Comparison of ENCODE assay signal across 11 cellular contexts in the genomic region with DNA sequence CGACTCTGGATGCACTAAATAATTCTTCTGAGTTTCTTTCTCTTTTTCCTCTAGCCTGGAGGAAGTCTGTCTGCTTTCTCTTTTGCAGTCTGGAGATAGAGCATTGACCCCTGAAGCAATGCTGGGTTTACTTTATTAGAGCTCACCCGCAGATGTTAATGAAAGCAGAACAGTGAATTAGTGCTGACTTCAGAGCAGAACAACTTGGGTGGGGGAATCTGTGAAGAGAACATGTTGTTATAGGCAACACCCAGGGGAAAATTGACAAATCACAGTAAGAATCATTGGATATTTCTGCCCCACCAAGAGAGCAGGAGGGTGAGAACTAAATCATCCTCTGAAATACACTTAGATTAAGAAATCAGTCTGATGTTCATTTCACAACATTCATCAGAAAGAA.
DNase-seq lines count a peak whose midpoint lies in the region; ATAC-seq, FAIRE-seq and TF ChIP-seq lines count a peak whose summit lies in the region.
"Had no signal": no experiment of that assay in that cellular context is flagged by ENCODE, and none has a peak within 500 bp of the region (broad histone marks: within the 10 kb centered on the region; RNA-seq: fewer than 3 reads in every experiment).

No MANE protein-coding gene starts in this region.

- ATAC-seq in Panc1 (no peak; the same call in 1 of the 2 replicates), sciatic nerve (peak; percentile 97), GM21423 (IDR thresholded peaks at IDR 0.05; ENCODE audit: unreplicated experiment) (no peak)
- ATAC-seq: activated CD8-positive, alpha-beta T cell treated with anti-CD3 and anti-CD28 coated beads for 36 hours had no signal

- H3K4me3 ChIP-seq in Panc1 (ENCODE audit: low read depth in 2 of 2, low read length in 2 of 2): 0 out of 4 replicates have a peak overlapping the region, but pooled peaks of 1 of the 2 experiments have one; percentile 21
- H3K4me3 ChIP-seq: PC-9 had no signal

- H3K9me3 ChIP-seq in Panc1 (ENCODE audit: control insufficient read depth, insufficient read depth, low read depth, low read length): peaks cover 3% of the 10 kb centered on the region; the same call in 1 of the 2 replicates

- no peak for TF ChIP-seq CTCF in Panc1 (IDR thresholded peaks at IDR 0.05)

- H3K36me3 ChIP-seq in Panc1 (ENCODE audit: control insufficient read depth, insufficient read depth, low read length): no peaks in the 10 kb centered on the region

- no peaks in the 10 kb centered on the region for H3K27me3 ChIP-seq in Panc1 (ENCODE audit: control insufficient read depth, insufficient read depth, low read length)

- in situ Hi-C loops in Panc1 (cut with HindIII; ENCODE audit: low pct_unique_long_range_greater_than_20kb, low sequenced_read_pairs): no loop called here

- POLR2A ChIA-PET in Panc1 (lab: Charles Lee): no interaction called here

- CTCF ChIA-PET in Panc1 (lab: Charles Lee): no interaction called here

- intact Hi-C loops in Panc1 (cut with micrococcal nuclease; ENCODE audit: unreplicated experiment): no loop called here
- intact Hi-C loops in sciatic nerve (cut with DNase I): no loop called here

- BruUV-seq in Panc1 (replicated peaks; lab: Mats Ljungman, UMichigan): no TSS peak

- peak overlapping the region; percentile 78 for H3K27ac ChIP-seq in Panc1 (ENCODE audit: low read length)

- DNase-seq in GM12892 (ENCODE audit: insufficient read length) (no peak), Panc1 (ENCODE audit: low read depth, low spot score) (no peak), germinal center (ENCODE audit: low spot score) (peak; percentile 30), sciatic nerve (ENCODE audit: low spot score) (no peak), NCI-H82 (lab: John Stamatoyannopoulos, UW) (no peak)
- no peak for DNase-seq in stimulated activated CD4-positive, alpha-beta T cell treated with anti-CD3 and anti-CD28 coated beads, Interleukin-15, amount 100 ng/mL, for 24 hours
- no peak for DNase-seq in activated CD4-positive, alpha-beta T cell treated with anti-CD3 and anti-CD28 coated beads, Interleukin-2, amount 50 U/mL, for 48 hours
- DNase-seq: activated CD8-positive, alpha-beta T cell treated with anti-CD3 and anti-CD28 coated beads for 36 hours; DMS79; PC-9 had no signal

- no peak for TF ChIP-seq POLR2A in GM12892 (IDR thresholded peaks at IDR 0.05; ENCODE audit: low read depth, low read length)

- FAIRE-seq in GM12892 (lab: Jason Lieb, UNC): peak; percentile 82

- H3K4me1 ChIP-seq in Panc1 (ENCODE audit: control insufficient read depth, insufficient read depth, low read length): peaks cover 59% of the 10 kb centered on the region
